ENCODE assay signal across 9 cellular contexts in genomic region chr15:99507016-99507731, GRCh38. TPM values are rescaled to one million over a fixed set of nuclear protein-coding genes. Genes with fewer than 3 reads are reported as not detected.
DNase-seq lines count a peak whose midpoint lies in the region; ATAC-seq and TF ChIP-seq lines count a peak whose summit lies in the region.
"Had no signal": no experiment of that assay in that cellular context is flagged by ENCODE, and none has a peak within 500 bp of the region (broad histone marks: within the 10 kb centered on the region; RNA-seq: fewer than 3 reads in every experiment).

No MANE protein-coding gene starts in this region.

- intact Hi-C loops in body of pancreas (cut with DNase I), result no loop called here

- H3K36me3 Mint-ChIP-seq in mesothelial cell of epicardium, result no peaks in the 10 kb centered on the region

- H3K4me3 ChIP-seq in body of pancreas, result no peak overlapping the region

- H3K27ac Mint-ChIP-seq in mesothelial cell of epicardium, result peak overlapping the region; percentile 39

- TF ChIP-seq POLR2A in body of pancreas (IDR thresholded peaks at IDR 0.05), result no peak

- DNase-seq in AG20443 (ENCODE audit: low spot score) (peak; percentile 54), NCI-H1417 treated with DMSO at 0.1 percent for 48 hours (lab: John Stamatoyannopoulos, UW) (peak; percentile 15), body of pancreas (peak; percentile 26 to 53 (median 42)), mesothelial cell of epicardium (ENCODE audit: low spot score in 2 of 2, unreplicated experiment in 2 of 2) (no peak)
- DNase-seq in stimulated activated CD4-positive, alpha-beta T cell treated with anti-CD3 and anti-CD28 coated beads, Interleukin-1b, Interleukin-23, amount 100 ng/mL, for 48 hours, result no peak
- DNase-seq: trophoblast cell had no signal

- peak; percentile 45 for ATAC-seq in body of pancreas
- ATAC-seq in GM21528 (IDR thresholded peaks at IDR 0.05; ENCODE audit: low FRiP score, unreplicated experiment), result no peak
- no peak for ATAC-seq in HG03025 (IDR thresholded peaks at IDR 0.05; ENCODE audit: low FRiP score, unreplicated experiment)
- no peak for ATAC-seq in GM21423 (IDR thresholded peaks at IDR 0.05; ENCODE audit: unreplicated experiment)

- H3K4me1 ChIP-seq in body of pancreas, result peaks cover 10% of the 10 kb centered on the region

- WGBS in body of pancreas, 2 donors, result 17 to 25% methylated on average over 13 of the region's 13 CpGs

- no peaks in the 10 kb centered on the region for H3K36me3 ChIP-seq in body of pancreas (replicated peaks in 1 of 2; ENCODE audit: insufficient read depth in 1 of 2, low read depth in 2 of 2)

- no peak overlapping the region for H3K4me3 Mint-ChIP-seq in mesothelial cell of epicardium

- no peaks in the 10 kb centered on the region for H3K9me3 ChIP-seq in body of pancreas

- peak overlapping the region in 2 of 4 donors; percentile 36 to 46 for H3K27ac ChIP-seq in body of pancreas

- no peaks in the 10 kb centered on the region for H3K27me3 Mint-ChIP-seq in mesothelial cell of epicardium (ENCODE audit: low read depth)

- no peak for TF ChIP-seq CTCF in body of pancreas (IDR thresholded peaks at IDR 0.05)
- TF ChIP-seq CTCF in mesothelial cell of epicardium (IDR thresholded peaks at IDR 0.05; ENCODE audit: unreplicated experiment), result no peak

- H3K9me3 Mint-ChIP-seq in mesothelial cell of epicardium, result no peaks in the 10 kb centered on the region

- H3K4me1 Mint-ChIP-seq in mesothelial cell of epicardium, result peaks cover 10% of the 10 kb centered on the region

- H3K27me3 ChIP-seq in body of pancreas, result no peaks in the 10 kb centered on the region

RNA-seq across cellular contexts. Expression of gene MEF2A, which starts 58.6 kb away (rescaled TPM):
- total RNA-seq in body of pancreas (10 to 100 TPM; 25.1 to 68.7 TPM), mesothelial cell of epicardium (35.4 to 39.1 TPM (median 36.0 TPM) in 3 replicates)

Comparison
In these comparisons a context has a peak if more than half of its experiments do, and no peak if none do; other contexts are left out.
1. DNase-seq: peak in AG20443 (single experiment), NCI-H1417 treated with DMSO at 0.1 percent for 48 hours (single experiment) and body of pancreas (4 of 4); none in mesothelial cell of epicardium (0 of 2) and stimulated activated CD4-positive, alpha-beta T cell treated with anti-CD3 and anti-CD28 coated beads, Interleukin-1b, Interleukin-23, amount 100 ng/mL, for 48 hours (single experiment).